In the genomic region with DNA sequence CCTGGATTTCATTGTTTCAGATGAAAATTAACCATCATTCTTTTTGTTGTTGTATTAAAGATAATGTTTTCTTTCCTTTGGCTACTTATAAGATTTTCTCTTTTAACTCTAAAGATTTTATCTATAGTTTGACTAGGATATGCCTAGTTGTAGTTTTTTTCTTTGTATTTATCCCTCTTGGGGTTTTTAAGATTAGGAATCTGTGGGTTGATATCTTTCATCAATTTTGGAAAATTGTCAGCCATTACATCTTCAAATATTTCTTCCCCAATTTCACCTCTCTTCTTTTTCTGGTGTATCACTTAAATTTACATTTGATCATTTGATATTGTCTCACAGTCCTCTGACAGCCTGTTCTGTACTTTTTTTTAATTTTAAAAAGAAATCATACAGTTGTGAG, we compare ENCODE assay signal across 25 cellular contexts.
"Had no signal": no experiment of that assay in that cellular context is flagged by ENCODE, and none has a peak within 500 bp of the region (broad histone marks: within the 10 kb centered on the region; RNA-seq: fewer than 3 reads in every experiment).

No MANE protein-coding gene starts in this region.

- FAIRE-seq: colon, endometrium, islet of Langerhans, keratinocyte had no signal

- H3K9me3 ChIP-seq: esophagus squamous epithelium, lower lobe of right lung, mucosa of descending colon had no signal

- ATAC-seq: effector memory CD8-positive, alpha-beta T cell; esophagus mucosa; gastroesophageal sphincter; heart right ventricle; left colon; left lobe of liver; left ventricle myocardium superior; lower lobe of right lung; mucosa of descending colon; naive thymus-derived CD4-positive, alpha-beta T cell had no signal

- DNase-seq: effector CD8-positive, alpha-beta T cell; effector memory CD8-positive, alpha-beta T cell; endodermal cell; erythroblast; esophagus squamous epithelium; foreskin fibroblast; foreskin melanocyte; head of caudate nucleus; heart right ventricle; hippocampal formation; left colon; left ventricle myocardium superior; lower lobe of right lung; mesenchymal stem cell; mucosa of descending colon; naive thymus-derived CD4-positive, alpha-beta T cell had no signal

- H3K36me3 ChIP-seq: esophagus squamous epithelium, gastroesophageal sphincter, heart right ventricle, lower lobe of right lung had no signal

- H3K27me3 ChIP-seq: esophagus squamous epithelium, gastroesophageal sphincter, heart right ventricle had no signal

- H3K4me3 ChIP-seq: coronary artery, esophagus squamous epithelium, gastroesophageal sphincter, heart right ventricle, lower lobe of right lung, mucosa of descending colon had no signal

- H3K27ac ChIP-seq: epithelial cell of prostate, gastroesophageal sphincter, lower lobe of right lung had no signal
